10 cellular contexts compared by ENCODE assay signal in genomic region chr16:1494711-1495110, GRCh38. TPM values are rescaled to one million over a fixed set of nuclear protein-coding genes. Genes with fewer than 3 reads are reported as not detected.
DNase-seq lines count a peak whose midpoint lies in the region; ATAC-seq, FAIRE-seq and TF ChIP-seq lines count a peak whose summit lies in the region.
"Had no signal": no experiment of that assay in that cellular context is flagged by ENCODE, and none has a peak within 500 bp of the region (broad histone marks: within the 10 kb centered on the region; RNA-seq: fewer than 3 reads in every experiment).

No MANE protein-coding gene starts in this region.

- TF ChIP-seq POLR2A in endothelial cell of umbilical vein (IDR thresholded peaks at IDR 0.05; ENCODE audit: low read depth, low read length) = no peak
- no peak for TF ChIP-seq POLR2A in prostate gland (IDR thresholded peaks at IDR 0.05)

- H3K36me3 ChIP-seq in OCI-LY7 (ENCODE audit: insufficient read depth, low read length) (peaks cover 44% of the 10 kb centered on the region), endothelial cell of umbilical vein (ENCODE audit: control insufficient read depth in 2 of 2, extremely low read depth in 1 of 2, insufficient read depth in 2 of 2, low read length in 2 of 2) (peaks cover 3 to 12% of the 10 kb centered on the region in 2 experiments), prostate gland (peaks cover 0 to 10% of the 10 kb centered on the region in 2 donors)

- TF ChIP-seq CTCF in OCI-LY7 (conservative IDR thresholded peaks at IDR 0.05; ENCODE audit: low read length) (no peak), endothelial cell of umbilical vein (IDR thresholded peaks at IDR 0.05; ENCODE audit: extremely low read depth in 1 of 2, insufficient read depth in 1 of 2, low read depth in 1 of 2, low read length in 2 of 2) (no peak), prostate gland (IDR thresholded peaks at IDR 0.05) (no peak)

- H3K4me2 ChIP-seq in OCI-LY7 (ENCODE audit: low read length) (peak overlapping the region; percentile 80), endothelial cell of umbilical vein (ENCODE audit: insufficient read depth, low read length) (peak overlapping the region; percentile 41)

- DNase-seq in GM03348 (ENCODE audit: low spot score) (peak; percentile 44), OCI-LY7 (ENCODE audit: low spot score) (no peak), endothelial cell of umbilical vein (ENCODE audit: low read depth, low spot score) (no peak), prostate gland (ENCODE audit: low spot score) (no peak), HPDE6-E6E7 (ENCODE audit: extremely low spot score) (no peak), DMS153 treated with DMSO at 0.1 percent for 48 hours (lab: John Stamatoyannopoulos, UW; ENCODE audit: unreplicated experiment) (no peak)
- DNase-seq: NCI-H526 treated with DMSO at 0.1 percent for 48 hours had no signal

- no peak for ATAC-seq in HG03565 (IDR thresholded peaks at IDR 0.05; ENCODE audit: unreplicated experiment)

- H2AFZ ChIP-seq in OCI-LY7 (ENCODE audit: low read length) (no peak overlapping the region), endothelial cell of umbilical vein (ENCODE audit: low read depth, low read length) (no peak overlapping the region)

- H3K4me1 ChIP-seq in OCI-LY7 (ENCODE audit: insufficient read depth, low read length, poor library complexity, severe bottlenecking) (peaks cover 16% of the 10 kb centered on the region), endothelial cell of umbilical vein (ENCODE audit: control insufficient read depth, extremely low read depth, insufficient read depth, low read length) (peaks cover 15% of the 10 kb centered on the region), prostate gland (replicated peaks) (peaks cover 8% of the 10 kb centered on the region)

- dilution Hi-C loops in endothelial cell of umbilical vein (cut with MboI; ENCODE audit: extremely low pct_ligation_motif_present, low sequenced_read_pairs) = no loop called here

- H3K9ac ChIP-seq in endothelial cell of umbilical vein (replicated peaks; ENCODE audit: extremely low read depth, insufficient read depth, low read length) = no peak overlapping the region

- no peak for FAIRE-seq in endothelial cell of umbilical vein (lab: Jason Lieb, UNC)
- FAIRE-seq: endometrium had no signal

- no peaks in the 10 kb centered on the region for H3K9me2 ChIP-seq in OCI-LY7 (ENCODE audit: insufficient read depth, low read length)

- no peak overlapping the region for H3K27ac ChIP-seq in OCI-LY7 (ENCODE audit: low read depth, low read length, poor library complexity, severe bottlenecking)
- H3K27ac ChIP-seq in endothelial cell of umbilical vein (ENCODE audit: insufficient read depth, low read depth, low read length) = no peak overlapping the region
- no peak overlapping the region for H3K27ac ChIP-seq in prostate gland

- no peaks in the 10 kb centered on the region for H3K27me3 ChIP-seq in endothelial cell of umbilical vein (ENCODE audit: control insufficient read depth in 2 of 2, insufficient read depth in 2 of 2, low read length in 2 of 2)
- no peaks in the 10 kb centered on the region for H3K27me3 ChIP-seq in prostate gland (replicated peaks; ENCODE audit: insufficient read depth)

- peak overlapping the region; percentile 90 for H3K4me3 ChIP-seq in OCI-LY7 (ENCODE audit: low read depth, low read length, poor library complexity, severe bottlenecking)
- peak overlapping the region in 1 of 3 experiments; percentile 67 for H3K4me3 ChIP-seq in endothelial cell of umbilical vein (replicated peaks in 1 of 3; ENCODE audit: insufficient read depth in 1 of 3, low read depth in 1 of 3, low read length in 3 of 3)
- peak overlapping the region; percentile 71 to 85 for H3K4me3 ChIP-seq in prostate gland

- H3K9me1 ChIP-seq in endothelial cell of umbilical vein (replicated peaks; ENCODE audit: control insufficient read depth, extremely low read depth, insufficient read depth, low read length) = no peaks in the 10 kb centered on the region

- intact Hi-C loops in OCI-LY7 (cut with micrococcal nuclease; ENCODE audit: unreplicated experiment) (loop anchor here (5.0 kb wide), 1 partner anchor 118 kb away; the partner anchor contains the start of genes CRAMP1 and IFT140), endothelial cell of umbilical vein (cut with micrococcal nuclease) (loop anchor here (1.0 to 5.0 kb wide), 5 partner anchors 39 to 213 kb away; partner anchors contain the start of genes MAPK8IP3 and TMEM204), prostate gland (cut with DNase I) (loop anchor here (5.0 kb wide), 1 partner anchor 118 kb away; the partner anchor contains the start of genes CRAMP1 and IFT140)

- POLR2A ChIA-PET in OCI-LY7 (lab: Charles Lee) = no interaction called here
- POLR2A ChIA-PET in endothelial cell of umbilical vein (lab: Charles Lee) = no interaction called here

- H3K79me2 ChIP-seq in OCI-LY7 (ENCODE audit: insufficient read depth, low read depth, low read length) (peaks cover 7% of the 10 kb centered on the region; the same call in 1 of the 2 replicates), endothelial cell of umbilical vein (ENCODE audit: control insufficient read depth, insufficient read depth, low read length) (peaks cover 19% of the 10 kb centered on the region)

- H3K9me3 ChIP-seq in OCI-LY7 (ENCODE audit: low read length) (no peaks in the 10 kb centered on the region), endothelial cell of umbilical vein (replicated peaks; ENCODE audit: control insufficient read depth, insufficient read depth, low read length) (no peaks in the 10 kb centered on the region), prostate gland (no peaks in the 10 kb centered on the region)

- CTCF ChIA-PET in OCI-LY7 (lab: Charles Lee; ENCODE audit: unreplicated experiment) (no interaction called here), endothelial cell of umbilical vein (lab: Charles Lee) (interaction anchor here (0.7 to 2.3 kb wide), 31 partner anchors 14 to 237 kb away, joined by 3 to 24 read pairs (median 6); partner anchors contain the start of genes JPT2, MAPK8IP3 and TMEM204)

- BruUV-seq in OCI-LY7 (replicated peaks; lab: Mats Ljungman, UMichigan) = no TSS peak
- no TSS peak for BruUV-seq in endothelial cell of umbilical vein (replicated peaks; lab: Mats Ljungman, UMichigan)

- H4K20me1 ChIP-seq in OCI-LY7 (ENCODE audit: insufficient read depth, low read length) (no peaks in the 10 kb centered on the region), endothelial cell of umbilical vein (replicated peaks; ENCODE audit: control insufficient read depth, extremely low read depth, insufficient read depth, low read length) (no peaks in the 10 kb centered on the region)

- 76% methylated on average over 13 of the region's 13 CpGs for WGBS in prostate gland

RNA-seq across cellular contexts. Expression of gene TELO2, which starts 1.6 kb away (rescaled TPM):
- total RNA-seq in OCI-LY7 (2014; rRNA removed; shearing (Covaris generic)) = 43.5 and 58.2 TPM in 2 replicates
- 63.7 and 70.1 TPM in 2 replicates for total RNA-seq in OCI-LY7 (2022)
- 60.5 and 61.6 TPM in 2 replicates for total RNA-seq in endothelial cell of umbilical vein
- polyA plus RNA-seq in endothelial cell of umbilical vein = 30.7 and 32.8 TPM in 2 replicates
- polyA plus RNA-seq in endothelial cell of umbilical vein (2011; cell fraction: cytosol; rRNA removed) = 14.5 and 21.1 TPM in 2 replicates
- 124 and 125 TPM in 2 replicates for polyA plus RNA-seq in endothelial cell of umbilical vein (2011; cell fraction: nucleus; rRNA removed)
- 25.5 and 32.2 TPM in 2 replicates for polyA plus RNA-seq in endothelial cell of umbilical vein (2012)
- 9.7 and 17.8 TPM in 2 replicates for polyA minus RNA-seq in endothelial cell of umbilical vein
- 16.3 TPM for polyA minus RNA-seq in endothelial cell of umbilical vein (2011; cell fraction: cytosol; rRNA and poly(A)+ RNA removed)
- polyA minus RNA-seq in endothelial cell of umbilical vein (2011; cell fraction: nucleus; rRNA and poly(A)+ RNA removed) = 21.6 and 26.8 TPM in 2 replicates
- total RNA-seq in prostate gland = 10 to 100 TPM; 35.1 to 53.5 TPM

RNA-seq across cellular contexts. Expression of gene PTX4, which starts 6.0 kb away (rescaled TPM):
- not detected in 2 replicates for total RNA-seq in OCI-LY7 (2014; rRNA removed; shearing (Covaris generic))
- not detected in 2 replicates for total RNA-seq in OCI-LY7 (2022)
- 0.31 TPM in 1 of 2 replicates, not detected in the other for total RNA-seq in endothelial cell of umbilical vein
- not detected in 2 replicates for polyA plus RNA-seq in endothelial cell of umbilical vein
- not detected in 2 replicates for polyA plus RNA-seq in endothelial cell of umbilical vein (2011; cell fraction: cytosol; rRNA removed)
- not detected in 2 replicates for polyA plus RNA-seq in endothelial cell of umbilical vein (2011; cell fraction: nucleus; rRNA removed)
- not detected in 2 replicates for polyA plus RNA-seq in endothelial cell of umbilical vein (2012)
- polyA minus RNA-seq in endothelial cell of umbilical vein = not detected in 2 replicates
- not detected for polyA minus RNA-seq in endothelial cell of umbilical vein (2011; cell fraction: cytosol; rRNA and poly(A)+ RNA removed)
- not detected in 2 replicates for polyA minus RNA-seq in endothelial cell of umbilical vein (2011; cell fraction: nucleus; rRNA and poly(A)+ RNA removed)
- 1 to 10 TPM in 1 of 2 donors, not detected in 1; 2.2 TPM for total RNA-seq in prostate gland
- total RNA-seq: mononuclear cell had no signal

RNA-seq across cellular contexts. Expression of gene CLCN7, which starts 19.9 kb away (rescaled TPM):
- 29.6 and 31.1 TPM in 2 replicates for total RNA-seq in OCI-LY7 (2014; rRNA removed; shearing (Covaris generic))
- 60.3 and 62.4 TPM in 2 replicates for total RNA-seq in OCI-LY7 (2022)
- 89.8 and 94.9 TPM in 2 replicates for total RNA-seq in endothelial cell of umbilical vein
- 59.8 and 76.1 TPM in 2 replicates for polyA plus RNA-seq in endothelial cell of umbilical vein
- 32.8 and 46.6 TPM in 2 replicates for polyA plus RNA-seq in endothelial cell of umbilical vein (2011; cell fraction: cytosol; rRNA removed)
- 214 and 337 TPM in 2 replicates for polyA plus RNA-seq in endothelial cell of umbilical vein (2011; cell fraction: nucleus; rRNA removed)
- polyA plus RNA-seq in endothelial cell of umbilical vein (2012) = 71.9 and 88.4 TPM in 2 replicates
- polyA minus RNA-seq in endothelial cell of umbilical vein = 52.1 and 73.9 TPM in 2 replicates
- 26.7 TPM for polyA minus RNA-seq in endothelial cell of umbilical vein (2011; cell fraction: cytosol; rRNA and poly(A)+ RNA removed)
- 52.9 and 94.4 TPM in 2 replicates for polyA minus RNA-seq in endothelial cell of umbilical vein (2011; cell fraction: nucleus; rRNA and poly(A)+ RNA removed)
- 100 to 1,000 TPM in 1 of 2 donors, 10 to 100 TPM in 1; 51.9 to 108 TPM for total RNA-seq in prostate gland

RNA-seq across cellular contexts. Expression of gene TMEM204, which starts 38.8 kb away (rescaled TPM):
- not detected in 2 replicates for total RNA-seq in OCI-LY7 (2014; rRNA removed; shearing (Covaris generic))
- total RNA-seq in OCI-LY7 (2022) (not detected in 2 replicates), endothelial cell of umbilical vein (32.5 and 37.5 TPM in 2 replicates), prostate gland (10 to 100 TPM; 20.7 to 33.9 TPM)
- polyA plus RNA-seq in endothelial cell of umbilical vein = 50.7 and 68.8 TPM in 2 replicates
- 27.0 and 28.3 TPM in 2 replicates for polyA plus RNA-seq in endothelial cell of umbilical vein (2011; cell fraction: cytosol; rRNA removed)
- 12.0 and 13.7 TPM in 2 replicates for polyA plus RNA-seq in endothelial cell of umbilical vein (2011; cell fraction: nucleus; rRNA removed)
- polyA plus RNA-seq in endothelial cell of umbilical vein (2012) = 11.0 and 16.4 TPM in 2 replicates
- 20.9 and 24.0 TPM in 2 replicates for polyA minus RNA-seq in endothelial cell of umbilical vein
- polyA minus RNA-seq in endothelial cell of umbilical vein (2011; cell fraction: cytosol; rRNA and poly(A)+ RNA removed) = not detected
- 5.5 and 9.4 TPM in 2 replicates for polyA minus RNA-seq in endothelial cell of umbilical vein (2011; cell fraction: nucleus; rRNA and poly(A)+ RNA removed)

RNA-seq across cellular contexts. Expression of gene CCDC154, which starts 50.4 kb away (rescaled TPM):
- 0.46 and 0.85 TPM in 2 replicates for total RNA-seq in OCI-LY7 (2014; rRNA removed; shearing (Covaris generic))
- total RNA-seq in OCI-LY7 (2022) = 1.1 and 2.5 TPM in 2 replicates
- total RNA-seq in endothelial cell of umbilical vein = 0.25 and 0.75 TPM in 2 replicates
- polyA plus RNA-seq in endothelial cell of umbilical vein = 0.13 and 0.65 TPM in 2 replicates
- 0.13 TPM in 1 of 2 replicates, not detected in the other for polyA plus RNA-seq in endothelial cell of umbilical vein (2011; cell fraction: cytosol; rRNA removed)
- 1.7 and 2.5 TPM in 2 replicates for polyA plus RNA-seq in endothelial cell of umbilical vein (2011; cell fraction: nucleus; rRNA removed)
- 0.32 and 1.7 TPM in 2 replicates for polyA plus RNA-seq in endothelial cell of umbilical vein (2012)
- 1.4 TPM in 1 of 2 replicates, not detected in the other for polyA minus RNA-seq in endothelial cell of umbilical vein
- not detected for polyA minus RNA-seq in endothelial cell of umbilical vein (2011; cell fraction: cytosol; rRNA and poly(A)+ RNA removed)
- polyA minus RNA-seq in endothelial cell of umbilical vein (2011; cell fraction: nucleus; rRNA and poly(A)+ RNA removed) = 0.82 TPM in 1 of 2 replicates, not detected in the other
- 1 to 10 TPM in 1 of 2 donors, not detected in 1; 5.7 TPM for total RNA-seq in prostate gland
